8 cellular contexts compared by ENCODE assay signal in the genomic region with DNA sequence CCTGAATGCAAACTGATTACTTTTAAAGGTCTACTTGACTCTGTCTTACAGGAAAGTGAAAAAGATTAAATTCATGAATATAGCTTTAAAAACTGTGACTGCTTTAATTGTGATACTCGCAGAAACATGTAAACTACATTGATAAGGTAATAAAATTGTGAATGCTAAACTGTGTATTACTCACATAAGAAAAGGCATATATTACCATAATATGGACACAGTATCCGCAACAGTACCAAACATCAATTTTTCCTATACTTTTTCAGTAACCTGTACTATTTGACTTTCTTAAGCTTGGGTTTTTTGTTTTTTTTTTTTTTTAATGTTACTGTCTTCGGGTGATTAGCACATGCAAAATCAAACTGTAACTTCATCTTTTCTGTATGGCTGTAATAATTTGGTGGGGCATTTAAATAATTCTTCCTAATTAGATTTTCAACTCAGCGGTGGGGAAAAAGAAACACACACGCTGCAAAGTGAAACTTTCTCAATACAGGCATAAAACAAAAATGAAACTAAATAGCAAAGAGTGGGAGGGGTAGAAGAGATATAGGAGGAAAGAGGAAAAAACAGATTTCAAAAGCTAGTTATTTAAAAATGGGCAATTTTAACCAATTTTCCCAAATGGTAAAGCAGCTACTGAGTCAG. TPM values are rescaled to one million over a fixed set of nuclear protein-coding genes. Genes with fewer than 3 reads are reported as not detected.
DNase-seq lines count a peak whose midpoint lies in the region; ATAC-seq, FAIRE-seq and TF ChIP-seq lines count a peak whose summit lies in the region.

No MANE protein-coding gene starts in this region.

- peak overlapping the region; percentile 73 for H3K4me3 Mint-ChIP-seq in activated T-helper 2 cell treated with anti-CD3 and anti-CD28 coated beads, Interferon-gamma antibody, Interleukin-2, Interleukin-4, amounts not matched to agents 10 μg/mL and 5 μg/mL and 100 μg/mL, durations not matched to agents 14 hours and 24 hours and 36 hours (ENCODE audit: low read depth)

- no peak for TF ChIP-seq CTCF in vagina (IDR thresholded peaks at IDR 0.05)

- intact Hi-C loops in activated T-helper 2 cell treated with anti-CD3 and anti-CD28 coated beads, Interferon-gamma antibody, Interleukin-2, Interleukin-4, amounts not matched to agents 10 μg/mL and 5 μg/mL and 100 μg/mL, durations not matched to agents 14 hours and 24 hours and 36 hours (cut with micrococcal nuclease) = loop anchor here (1.0 kb wide), 1 partner anchor 24 kb away; no protein-coding TSS in a partner anchor
- intact Hi-C loops in left colon (cut with DNase I, micrococcal nuclease) = no loop called here
- intact Hi-C loops in vagina (cut with DNase I) = no loop called here

- no peaks in the 10 kb centered on the region for H3K27me3 Mint-ChIP-seq in activated T-helper 2 cell treated with anti-CD3 and anti-CD28 coated beads, Interferon-gamma antibody, Interleukin-2, Interleukin-4, amounts not matched to agents 10 μg/mL and 5 μg/mL and 100 μg/mL, durations not matched to agents 14 hours and 24 hours and 36 hours (ENCODE audit: low read depth)

- no peak for DNase-seq in GM18507 (ENCODE audit: extremely low spot score, insufficient read length, low read depth)
- DNase-seq in activated T-helper 2 cell treated with anti-CD3 and anti-CD28 coated beads, Interferon-gamma antibody, Interleukin-2, Interleukin-4, amounts not matched to agents 10 μg/mL and 5 μg/mL and 100 μg/mL, durations not matched to agents 14 hours and 24 hours and 36 hours (ENCODE audit: low spot score) = no peak
- DNase-seq in left colon = no peak
- no peak for DNase-seq in vagina (ENCODE audit: extremely low spot score in 2 of 2)
- DNase-seq in occipital lobe (lab: John Stamatoyannopoulos, UW) = no peak
- no peak for DNase-seq in HUDEP-2 (lab: John Stamatoyannopoulos, UW; ENCODE audit: unreplicated experiment in 76 of 76)

- no peaks in the 10 kb centered on the region for H3K27me3 ChIP-seq in vagina

- H3K36me3 ChIP-seq in vagina = no peaks in the 10 kb centered on the region

- peak overlapping the region; percentile 34 to 40 for H3K4me3 ChIP-seq in vagina

- peak overlapping the region; percentile 77 for H3K27ac ChIP-seq in vagina

- peaks cover 7% of the 10 kb centered on the region for H3K36me3 Mint-ChIP-seq in activated T-helper 2 cell treated with anti-CD3 and anti-CD28 coated beads, Interferon-gamma antibody, Interleukin-2, Interleukin-4, amounts not matched to agents 10 μg/mL and 5 μg/mL and 100 μg/mL, durations not matched to agents 14 hours and 24 hours and 36 hours (ENCODE audit: low read depth)

- peak overlapping the region; percentile 56 for H3K27ac Mint-ChIP-seq in activated T-helper 2 cell treated with anti-CD3 and anti-CD28 coated beads, Interferon-gamma antibody, Interleukin-2, Interleukin-4, amounts not matched to agents 10 μg/mL and 5 μg/mL and 100 μg/mL, durations not matched to agents 14 hours and 24 hours and 36 hours

- H3K9me3 Mint-ChIP-seq in activated T-helper 2 cell treated with anti-CD3 and anti-CD28 coated beads, Interferon-gamma antibody, Interleukin-2, Interleukin-4, amounts not matched to agents 10 μg/mL and 5 μg/mL and 100 μg/mL, durations not matched to agents 14 hours and 24 hours and 36 hours = no peaks in the 10 kb centered on the region

- no peak for TF ChIP-seq POLR2A in vagina (IDR thresholded peaks at IDR 0.05)

- H3K4me1 ChIP-seq in vagina = peaks cover 41% of the 10 kb centered on the region

- peaks cover 48% of the 10 kb centered on the region for H3K4me1 Mint-ChIP-seq in activated T-helper 2 cell treated with anti-CD3 and anti-CD28 coated beads, Interferon-gamma antibody, Interleukin-2, Interleukin-4, amounts not matched to agents 10 μg/mL and 5 μg/mL and 100 μg/mL, durations not matched to agents 14 hours and 24 hours and 36 hours (ENCODE audit: low read depth)

- FAIRE-seq in GM18507 (lab: Jason Lieb, UNC) = peak; percentile 85

- H3K9me3 ChIP-seq in vagina = no peaks in the 10 kb centered on the region

- peak; percentile 42 for ATAC-seq in HG03196 (IDR thresholded peaks at IDR 0.05; ENCODE audit: unreplicated experiment)
- peak; percentile 34 for ATAC-seq in left colon
- no peak for ATAC-seq in GM19463 (IDR thresholded peaks at IDR 0.05; ENCODE audit: unreplicated experiment)

RNA-seq across cellular contexts. Expression of a gene that starts 23.2 kb away (rescaled TPM):
- 30.0 and 33.3 TPM in 2 replicates for total RNA-seq in activated T-helper 2 cell treated with anti-CD3 and anti-CD28 coated beads, Interferon-gamma antibody, Interleukin-2, Interleukin-4, amounts not matched to agents 10 μg/mL and 5 μg/mL and 100 μg/mL, durations not matched to agents 14 hours and 24 hours and 36 hours
- total RNA-seq in left colon = 10 to 100 TPM; 85.0 to 98.5 TPM
- total RNA-seq in vagina = 17.2 TPM
- 99.2 TPM for total RNA-seq in occipital lobe
